Comparison of ENCODE assay signal across 8 cellular contexts in genomic region chr12:14950982-14951746, GRCh38. TPM values are rescaled to one million over a fixed set of nuclear protein-coding genes. Genes with fewer than 3 reads are reported as not detected.
DNase-seq lines count a peak whose midpoint lies in the region; ATAC-seq and TF ChIP-seq lines count a peak whose summit lies in the region.

No MANE protein-coding gene starts in this region.

- peak overlapping the region; percentile 66 to 79 for H3K27ac ChIP-seq in right atrium auricular region
- peak overlapping the region; percentile 0 to 94 (median 88) for H3K27ac ChIP-seq in spleen

- WGBS in spleen, 5 donors: 63 to 71% (median 67%) methylated on average over 6 of the region's 6 CpGs

- no peaks in the 10 kb centered on the region for H3K9me3 ChIP-seq in right atrium auricular region
- no peaks in the 10 kb centered on the region for H3K9me3 ChIP-seq in spleen

- ATAC-seq in GM21576 (IDR thresholded peaks at IDR 0.05; ENCODE audit: unreplicated experiment) (no peak), GM18861 (IDR thresholded peaks at IDR 0.05; ENCODE audit: unreplicated experiment) (no peak)

- H3K4me3 ChIP-seq in right atrium auricular region (no peak overlapping the region), spleen (peak overlapping the region in 1 of 8 donors; percentile 61)

- H3K36me3 ChIP-seq in right atrium auricular region (peaks cover 22% of the 10 kb centered on the region), spleen (peaks cover 2 to 69% (median 34%) of the 10 kb centered on the region in 6 donors)

- H3K27me3 ChIP-seq in right atrium auricular region (no peaks in the 10 kb centered on the region), spleen (replicated peaks in 1 of 7) (no peaks in the 10 kb centered on the region)

- DNase-seq in HPDE6-E6E7 (ENCODE audit: extremely low spot score): peak; percentile 75
- peak; percentile 33 to 34 for DNase-seq in activated T-cell treated with anti-CD3 and anti-CD28 coated beads, Interleukin-2, amount 50 U/mL, for 48 hours
- DNase-seq in right atrium auricular region (ENCODE audit: low spot score): no peak
- DNase-seq in spleen: no peak
- DNase-seq in activated CD4-positive, CD25-positive, alpha-beta regulatory T cell (lab: John Stamatoyannopoulos, UW): no peak
- no peak for DNase-seq in D341Med (ENCODE audit: low spot score)

- TF ChIP-seq CTCF in right atrium auricular region (IDR thresholded peaks at IDR 0.05) (no peak), spleen (IDR thresholded peaks at IDR 0.05 in 8 of 11, conservative IDR thresholded peaks at IDR 0.05 in 3 of 11) (no peak)

- H3K4me1 ChIP-seq in right atrium auricular region (peaks cover 0 to 72% of the 10 kb centered on the region in 2 donors), spleen (peaks cover 77 to 100% (median 97%) of the 10 kb centered on the region in 6 donors)

- TF ChIP-seq POLR2A in spleen (IDR thresholded peaks at IDR 0.05): no peak

- intact Hi-C loops in spleen (cut with DNase I; ENCODE audit: low total_unique reads): no loop called here

RNA-seq across cellular contexts. Expression of gene ARHGDIB, which starts 10.2 kb away (rescaled TPM):
- total RNA-seq in right atrium auricular region: 100 to 1,000 TPM in 1 of 2 donors, 10 to 100 TPM in 1; 69.5 to 124 TPM
- 100 to 1,000 TPM; 537 to 956 (median 706) TPM for total RNA-seq in spleen
- 1,000 to 10,000 TPM in 1 of 3 donors, 100 to 1,000 TPM in 2; 835 to 1,063 (median 908) TPM for polyA plus RNA-seq in spleen

RNA-seq across cellular contexts. Expression of gene ERP27, which starts 12.8 kb away (rescaled TPM):
- total RNA-seq in right atrium auricular region: under 1 TPM; 0.31 to 0.70 TPM
- 1 to 10 TPM; 3.5 to 6.4 (median 4.3) TPM for total RNA-seq in spleen
- 1 to 10 TPM; 1.3 to 2.0 (median 1.6) TPM for polyA plus RNA-seq in spleen

RNA-seq across cellular contexts. Expression of gene PDE6H, which starts 21.7 kb away (rescaled TPM):
- not detected for total RNA-seq in right atrium auricular region
- 1 to 10 TPM in 1 of 7 donors, under 1 TPM in 2, not detected in 4; 0.37 to 2.6 (median 0.51) TPM for total RNA-seq in spleen
- polyA plus RNA-seq in spleen: not detected

Comparison
In these comparisons a context has a peak if more than half of its experiments do, and no peak if none do; other contexts are left out.
1. DNase-seq: peak in HPDE6-E6E7 (single experiment) and activated T-cell treated with anti-CD3 and anti-CD28 coated beads, Interleukin-2, amount 50 U/mL, for 48 hours (2 of 2); none in right atrium auricular region (single experiment), spleen (single experiment), activated CD4-positive, CD25-positive, alpha-beta regulatory T cell (0 of 4) and D341Med (single experiment).
2. RNA of gene ARHGDIB, which starts 10.2 kb away (total RNA-seq): 537 to 956 TPM in spleen; 69.5 to 124 TPM in right atrium auricular region; every median in the first group is over 4 times any median in the second.